Comparison of ENCODE assay signal across 7 cellular contexts in the genomic region with DNA sequence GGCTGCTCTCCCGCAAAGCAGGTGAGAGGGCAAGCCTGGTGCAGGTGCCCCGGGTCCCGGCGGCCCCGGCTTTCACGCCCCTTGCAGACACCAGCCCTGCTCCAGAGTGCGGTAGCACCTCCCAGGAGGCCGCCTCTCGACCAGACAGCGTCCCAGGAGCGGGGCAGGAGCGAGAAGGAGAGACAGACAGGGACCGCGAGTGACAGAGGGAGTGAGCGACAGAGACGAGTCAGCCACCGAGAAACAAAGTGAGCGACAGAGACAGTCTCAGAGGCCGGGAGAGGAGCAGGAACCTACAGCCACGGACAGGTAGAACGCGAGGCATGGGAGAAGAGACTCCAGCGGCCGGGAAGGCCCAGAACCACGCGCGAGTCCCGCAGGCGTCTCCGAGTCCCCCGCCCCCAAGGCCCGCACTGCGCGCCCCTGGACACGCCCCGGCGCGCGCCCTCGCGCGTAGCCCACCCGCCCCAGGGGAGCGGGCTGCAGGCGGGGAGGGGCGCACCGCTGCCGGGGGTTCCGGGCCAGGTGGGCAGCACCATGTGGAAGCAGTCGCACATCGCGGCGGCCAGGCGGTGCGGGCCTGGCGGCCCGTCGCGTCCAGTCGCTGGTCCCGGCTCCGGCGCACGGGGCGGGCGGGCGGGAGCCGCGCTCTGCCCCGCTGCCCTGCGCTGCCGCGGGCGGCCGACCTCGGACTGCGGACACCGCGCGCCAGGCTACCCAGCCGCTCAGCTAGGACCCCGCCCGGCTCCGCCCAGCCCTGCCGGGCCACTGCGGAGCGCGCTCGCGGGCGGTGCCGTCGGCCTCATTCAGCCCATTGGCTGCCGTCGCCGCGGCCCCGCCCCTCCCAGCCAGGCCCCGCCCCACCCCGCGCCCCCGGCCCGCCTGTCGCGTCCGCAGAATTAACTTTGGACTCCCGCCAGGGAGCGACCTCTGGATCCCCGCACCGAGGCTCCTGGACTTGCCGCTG. TPM values are rescaled to one million over a fixed set of nuclear protein-coding genes. Genes with fewer than 3 reads are reported as not detected.
A peak's percentile ranks its signal among the peaks of the same experiment; 100 is the strongest.
DNase-seq lines count a peak whose midpoint lies in the region; ATAC-seq lines count a peak whose summit lies in the region.

A gene (minus strand): TSS at position 694 of the 967 bp plus-strand sequence. CDS start 137 bp downstream, at position 557.

- ATAC-seq in GM19463 (IDR thresholded peaks at IDR 0.05; ENCODE audit: unreplicated experiment) (peak; percentile 46), HG02642 (IDR thresholded peaks at IDR 0.05; ENCODE audit: poor library complexity, unreplicated experiment) (no peak)

- in situ Hi-C loops in endometrial microvascular endothelial cells (cut with HindIII; ENCODE audit: inconsistent ontology term, low pct_unique_long_range_greater_than_20kb, low sequenced_read_pairs), result no loop called here

- DNase-seq in NCI-H345 (lab: John Stamatoyannopoulos, UW) (peak; percentile 87), medulla oblongata (ENCODE audit: extremely low spot score) (peak; percentile 37)
- peak; percentile 50 for DNase-seq in activated CD4-positive, alpha-beta T cell treated with anti-CD3 and anti-CD28 coated beads, Interleukin-2, amount 50 U/mL, for 1 hour
- DNase-seq in stimulated activated CD8-positive, alpha-beta memory T cell treated with anti-CD3 and anti-CD28 coated beads, Interleukin-4, amount 100 ng/mL, for 24 hours (ENCODE audit: low read depth), result peak; percentile 36

RNA-seq across cellular contexts. Expression of the gene that starts here (rescaled TPM):
- 41.5 TPM for total RNA-seq in endometrial microvascular endothelial cells (ENCODE audit: inconsistent ontology term)

Comparison
In these comparisons a context has a peak if more than half of its experiments do, and no peak if none do; other contexts are left out.
1. DNase-seq: peak in every context shown above with its lines; median percentile 87 in NCI-H345; 50 in activated CD4-positive, alpha-beta T cell treated with anti-CD3 and anti-CD28 coated beads, Interleukin-2, amount 50 U/mL, for 1 hour; 37 in medulla oblongata; 36 in stimulated activated CD8-positive, alpha-beta memory T cell treated with anti-CD3 and anti-CD28 coated beads, Interleukin-4, amount 100 ng/mL, for 24 hours.